27 cellular contexts compared by ENCODE assay signal in genomic region chr1:238254935-238255334, GRCh38.
"Had no signal": no experiment of that assay in that cellular context is flagged by ENCODE, and none has a peak within 500 bp of the region (broad histone marks: within the 10 kb centered on the region; RNA-seq: fewer than 3 reads in every experiment).

No MANE protein-coding gene starts in this region.

- H3K9me3 ChIP-seq: heart left ventricle, lower lobe of right lung, pancreas, prostate gland, thoracic aorta had no signal

- H3K36me3 ChIP-seq: heart left ventricle, lower lobe of right lung, pancreas, prostate gland, thoracic aorta had no signal

- H3K4me1 ChIP-seq: heart left ventricle, lower lobe of right lung, pancreas, prostate gland had no signal

- ATAC-seq: activated CD8-positive, alpha-beta memory T cell treated with anti-CD3 and anti-CD28 coated beads, Interleukin-2, amount 10 ng/mL, durations not matched to agents 7 days and 5 days; activated CD8-positive, alpha-beta T cell treated with anti-CD3 and anti-CD28 coated beads, Interleukin-2, amount 10 ng/mL, durations not matched to agents 7 days and 5 days; activated naive CD8-positive, alpha-beta T cell treated with anti-CD3 and anti-CD28 coated beads, Interleukin-2, amount 50 U/mL, for 24 hours; esophagus mucosa; heart left ventricle; left lobe of liver; lower lobe of right lung; natural killer cell; pancreas; sciatic nerve; stimulated activated effector memory CD8-positive, alpha-beta T cell treated with anti-CD3 and anti-CD28 coated beads, Interleukin-12 subunit alpha, Interleukin-12 subunit beta, amount 100 ng/mL, for 72 hours had no signal

- H3K4me3 ChIP-seq: heart left ventricle, lower lobe of right lung, pancreas, prostate gland, skin epidermis, thoracic aorta had no signal

- H3K27ac ChIP-seq: heart left ventricle, lower lobe of right lung, pancreas, prostate gland, skin epidermis, thoracic aorta had no signal

- DNase-seq: activated CD4-positive, alpha-beta T cell treated with anti-CD3 and anti-CD28 coated beads for 1 hour; activated CD4-positive, alpha-beta T cell treated with anti-CD3 and anti-CD28 coated beads, Interleukin-2, amount 10 ng/mL, durations not matched to agents 7 days and 5 days; activated CD8-positive, alpha-beta memory T cell treated with anti-CD3 and anti-CD28 coated beads, Interleukin-2, amount 10 ng/mL, durations not matched to agents 7 days and 5 days; activated CD8-positive, alpha-beta T cell treated with anti-CD3 and anti-CD28 coated beads, Interleukin-2, amount 10 ng/mL, durations not matched to agents 7 days and 5 days; activated naive CD8-positive, alpha-beta T cell treated with anti-CD3 and anti-CD28 coated beads, Interleukin-2, amount 50 U/mL, for 24 hours; activated T-cell treated with anti-CD3 and anti-CD28 coated beads, Interleukin-2, amount 50 U/mL, for 48 hours; amygdala; endodermal cell; foreskin fibroblast; heart left ventricle; kidney; lower lobe of right lung; mesenchymal stem cell; natural killer cell; pancreas; retina; stimulated activated CD4-positive, alpha-beta T cell treated with anti-CD3 and anti-CD28 coated beads, Interleukin-12 subunit alpha, Interleukin-12 subunit beta, amount 100 ng/mL, for 4 hours; stimulated activated CD4-positive, alpha-beta T cell treated with anti-CD3 and anti-CD28 coated beads, Interleukin-4, amount 100 ng/mL, for 24 hours; T-helper 2 cell; trophoblast cell had no signal

- H3K27me3 ChIP-seq: heart left ventricle, pancreas had no signal
